ENCODE assay signal across 22 cellular contexts in the genomic region with DNA sequence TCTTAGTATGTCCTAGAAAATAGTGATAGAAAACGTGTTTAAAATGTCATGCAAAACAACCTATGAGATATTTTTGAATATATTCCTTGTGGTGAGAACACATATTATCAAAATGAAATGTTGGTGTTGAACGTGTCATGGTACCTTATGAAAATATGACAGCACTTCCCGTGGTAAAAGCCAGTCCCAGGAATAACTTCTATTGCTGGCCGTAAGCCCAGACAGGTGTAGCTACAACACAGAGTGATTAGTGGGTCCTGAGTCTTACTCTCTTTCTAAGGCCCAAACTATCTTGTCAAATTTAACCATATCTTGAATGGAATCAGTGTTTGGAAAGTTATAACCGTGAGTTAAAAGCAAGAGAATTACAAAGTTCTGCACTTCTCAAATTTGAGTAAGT. TPM values are rescaled to one million over a fixed set of nuclear protein-coding genes. Genes with fewer than 3 reads are reported as not detected.
"Had no signal": no experiment of that assay in that cellular context is flagged by ENCODE, and none has a peak within 500 bp of the region (broad histone marks: within the 10 kb centered on the region; RNA-seq: fewer than 3 reads in every experiment).

No MANE protein-coding gene starts in this region.

- H3K4me3 Mint-ChIP-seq: activated naive CD8-positive, alpha-beta T cell; natural killer cell treated with Interleukin-12 subunit alpha and Interleukin-12 subunit beta and Interleukin-15 and Interleukin-18, amount 100 ng/mL, for 72 hours; T-helper 1 cell treated with Interleukin-12 subunit alpha and Interleukin-12 subunit beta and Interleukin-4 antibody, amounts not matched to agents 30 μg/mL and 1 μg/mL, for 36 hours had no signal

- H3K27ac ChIP-seq: colonic mucosa, VCaP had no signal

- ATAC-seq: natural killer cell treated with Interleukin-12 subunit alpha and Interleukin-12 subunit beta and Interleukin-15 and Interleukin-18, amount 100 ng/mL, for 72 hours had no signal

- H3K4me3 ChIP-seq: colonic mucosa, spleen had no signal

- H3K27ac Mint-ChIP-seq: activated naive CD8-positive, alpha-beta T cell; natural killer cell treated with Interleukin-12 subunit alpha and Interleukin-12 subunit beta and Interleukin-15 and Interleukin-18, amount 100 ng/mL, for 72 hours; progenitor cell of endocrine pancreas; T-helper 1 cell treated with Interleukin-12 subunit alpha and Interleukin-12 subunit beta and Interleukin-4 antibody, amounts not matched to agents 30 μg/mL and 1 μg/mL, for 36 hours had no signal

- H3K9me3 ChIP-seq: colonic mucosa, spleen had no signal

- H3K4me1 ChIP-seq: colonic mucosa had no signal

- H3K9me3 Mint-ChIP-seq: natural killer cell treated with Interleukin-12 subunit alpha and Interleukin-12 subunit beta and Interleukin-15 and Interleukin-18, amount 100 ng/mL, for 72 hours; T-helper 1 cell treated with Interleukin-12 subunit alpha and Interleukin-12 subunit beta and Interleukin-4 antibody, amounts not matched to agents 30 μg/mL and 1 μg/mL, for 36 hours had no signal

- H3K27me3 ChIP-seq: colonic mucosa, spleen had no signal

- H3K36me3 Mint-ChIP-seq: activated naive CD8-positive, alpha-beta T cell; natural killer cell treated with Interleukin-12 subunit alpha and Interleukin-12 subunit beta and Interleukin-15 and Interleukin-18, amount 100 ng/mL, for 72 hours had no signal

- H3K27me3 Mint-ChIP-seq: activated naive CD8-positive, alpha-beta T cell; natural killer cell treated with Interleukin-12 subunit alpha and Interleukin-12 subunit beta and Interleukin-15 and Interleukin-18, amount 100 ng/mL, for 72 hours; progenitor cell of endocrine pancreas had no signal

- H3K36me3 ChIP-seq: colonic mucosa, spleen had no signal

- DNase-seq: activated CD4-positive, alpha-beta T cell treated with anti-CD3 and anti-CD28 coated beads for 4 hours; activated CD4-positive, alpha-beta T cell treated with anti-CD3 and anti-CD28 coated beads, Interleukin-2, amount 50 U/mL, for 4 hours; activated CD8-positive, alpha-beta memory T cell treated with anti-CD3 and anti-CD28 coated beads for 24 hours; activated effector memory CD4-positive, alpha-beta T cell treated with Interleukin-2 at 50 U/mL for 16 hours; activated naive CD4-positive, alpha-beta T cell treated with Interleukin-2 at 50 U/mL for 16 hours; anterior cingulate cortex; cerebellar nuclear complex; colonic mucosa; effector memory CD4-positive, alpha-beta T cell; head of caudate nucleus; kidney glomerular epithelial cell; retina; spleen; stimulated activated naive CD4-positive, alpha-beta T cell treated with Interleukin-2 at 50 U/mL for 16 hours; SW 1271; T-helper 9 cell; trophoblast cell had no signal

RNA-seq across cellular contexts. Expression of a gene that starts 24.1 kb away (rescaled TPM):
- total RNA-seq: natural killer cell treated with Interleukin-12 subunit alpha and Interleukin-12 subunit beta and Interleukin-15 and Interleukin-18, amount 100 ng/mL, for 72 hours had no signal
